ENCODE assay signal across 8 cellular contexts in the genomic region with DNA sequence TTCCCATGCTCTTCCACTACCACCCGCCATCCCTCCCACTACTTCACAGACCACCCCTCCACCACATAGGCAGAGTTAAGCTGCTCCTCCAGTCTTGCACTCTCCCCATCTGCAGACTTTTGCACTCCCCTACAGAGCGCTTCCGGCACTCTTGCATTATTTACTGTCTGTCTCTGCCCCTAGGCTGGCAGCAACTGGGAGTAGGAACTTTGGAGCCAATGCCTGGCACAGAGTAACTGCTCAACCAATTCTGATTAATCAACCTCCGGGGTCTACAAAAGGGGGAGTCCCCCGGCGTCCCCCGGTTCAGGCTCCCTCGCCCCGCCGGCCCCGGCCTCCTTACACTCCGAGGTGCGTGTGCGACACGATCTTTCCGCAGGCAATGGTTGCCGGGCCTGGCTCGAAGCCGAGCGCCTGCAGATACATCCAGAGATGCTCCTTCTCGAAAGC. TPM values are rescaled to one million over a fixed set of nuclear protein-coding genes. Genes with fewer than 3 reads are reported as not detected.
DNase-seq lines count a peak whose midpoint lies in the region; ATAC-seq and TF ChIP-seq lines count a peak whose summit lies in the region.

No MANE protein-coding gene starts in this region.

- no peak for TF ChIP-seq CTCF in breast epithelium (IDR thresholded peaks at IDR 0.05)

- H3K4me1 Mint-ChIP-seq in T-helper 1 cell treated with Interleukin-12 subunit alpha and Interleukin-12 subunit beta and Interleukin-4 antibody, amounts not matched to agents 30 μg/mL and 1 μg/mL, for 36 hours (ENCODE audit: low read depth) = peaks cover 23% of the 10 kb centered on the region

- H3K4me1 ChIP-seq in breast epithelium = peaks cover 0 to 4% of the 10 kb centered on the region in 2 donors

- intact Hi-C loops in breast epithelium (cut with DNase I; ENCODE audit: low total_unique reads) = no loop called here

- H3K27me3 Mint-ChIP-seq in T-helper 1 cell treated with Interleukin-12 subunit alpha and Interleukin-12 subunit beta and Interleukin-4 antibody, amounts not matched to agents 30 μg/mL and 1 μg/mL, for 36 hours (ENCODE audit: low read depth) = no peaks in the 10 kb centered on the region

- H3K4me3 ChIP-seq in breast epithelium = peak overlapping the region; percentile 57 to 84 (median 70)

- H3K4me3 Mint-ChIP-seq in T-helper 1 cell treated with Interleukin-12 subunit alpha and Interleukin-12 subunit beta and Interleukin-4 antibody, amounts not matched to agents 30 μg/mL and 1 μg/mL, for 36 hours = peak overlapping the region; percentile 96

- no peaks in the 10 kb centered on the region for H3K9me3 Mint-ChIP-seq in T-helper 1 cell treated with Interleukin-12 subunit alpha and Interleukin-12 subunit beta and Interleukin-4 antibody, amounts not matched to agents 30 μg/mL and 1 μg/mL, for 36 hours

- no peaks in the 10 kb centered on the region for H3K36me3 ChIP-seq in breast epithelium

- TF ChIP-seq POLR2A in breast epithelium (IDR thresholded peaks at IDR 0.05) = no peak

- DNase-seq in DMS 273 (lab: John Stamatoyannopoulos, UW; ENCODE audit: unreplicated experiment) (peak; percentile 76), HK-2 (ENCODE audit: unreplicated experiment) (peak; percentile 20), breast epithelium (ENCODE audit: low spot score in 2 of 2) (no peak), kidney tubule cell (ENCODE audit: low spot score) (peak; percentile 43), NCI-H2029 (lab: John Stamatoyannopoulos, UW) (no peak)
- DNase-seq in stimulated activated CD8-positive, alpha-beta memory T cell treated with anti-CD3 and anti-CD28 coated beads, Interleukin-15, amount 100 ng/mL, for 48 hours (ENCODE audit: low read depth in 2 of 2) = peak; percentile 1 to 7

- ATAC-seq in GM21367 (IDR thresholded peaks at IDR 0.05; ENCODE audit: unreplicated experiment) = peak; percentile 26

- H3K27ac ChIP-seq in breast epithelium = peak overlapping the region; percentile 89 to 95

- H3K27me3 ChIP-seq in breast epithelium = no peaks in the 10 kb centered on the region

- H3K27ac Mint-ChIP-seq in T-helper 1 cell treated with Interleukin-12 subunit alpha and Interleukin-12 subunit beta and Interleukin-4 antibody, amounts not matched to agents 30 μg/mL and 1 μg/mL, for 36 hours = peak overlapping the region; percentile 86

- H3K9me3 ChIP-seq in breast epithelium = no peaks in the 10 kb centered on the region

- peaks cover 9% of the 10 kb centered on the region for H3K36me3 Mint-ChIP-seq in T-helper 1 cell treated with Interleukin-12 subunit alpha and Interleukin-12 subunit beta and Interleukin-4 antibody, amounts not matched to agents 30 μg/mL and 1 μg/mL, for 36 hours (ENCODE audit: low read depth)

RNA-seq across cellular contexts. Expression of gene HAUS6, which starts 0.5 kb away (rescaled TPM):
- 10 to 100 TPM in 2 of 3 donors, 1 to 10 TPM in 1; 8.5 to 14.0 (median 10.5) TPM for total RNA-seq in breast epithelium

RNA-seq across cellular contexts. Expression of gene PLIN2, which starts 25.1 kb away (rescaled TPM):
- total RNA-seq in breast epithelium = 1,000 to 10,000 TPM in 2 of 3 donors, 100 to 1,000 TPM in 1; 258 to 1,598 (median 1,157) TPM

RNA-seq across cellular contexts. Expression of gene RRAGA, which starts 53.0 kb away (rescaled TPM):
- total RNA-seq in breast epithelium = 10 to 100 TPM; 39.1 to 48.6 (median 43.6) TPM

Comparison
In these comparisons a context has a peak if more than half of its experiments do, and no peak if none do; other contexts are left out.
1. DNase-seq: peak in DMS 273 (single experiment), HK-2 (single experiment), kidney tubule cell (single experiment) and stimulated activated CD8-positive, alpha-beta memory T cell treated with anti-CD3 and anti-CD28 coated beads, Interleukin-15, amount 100 ng/mL, for 48 hours (2 of 2); none in breast epithelium (0 of 2) and NCI-H2029 (single experiment).